Comparison of ENCODE assay signal across 16 cellular contexts in the genomic region with DNA sequence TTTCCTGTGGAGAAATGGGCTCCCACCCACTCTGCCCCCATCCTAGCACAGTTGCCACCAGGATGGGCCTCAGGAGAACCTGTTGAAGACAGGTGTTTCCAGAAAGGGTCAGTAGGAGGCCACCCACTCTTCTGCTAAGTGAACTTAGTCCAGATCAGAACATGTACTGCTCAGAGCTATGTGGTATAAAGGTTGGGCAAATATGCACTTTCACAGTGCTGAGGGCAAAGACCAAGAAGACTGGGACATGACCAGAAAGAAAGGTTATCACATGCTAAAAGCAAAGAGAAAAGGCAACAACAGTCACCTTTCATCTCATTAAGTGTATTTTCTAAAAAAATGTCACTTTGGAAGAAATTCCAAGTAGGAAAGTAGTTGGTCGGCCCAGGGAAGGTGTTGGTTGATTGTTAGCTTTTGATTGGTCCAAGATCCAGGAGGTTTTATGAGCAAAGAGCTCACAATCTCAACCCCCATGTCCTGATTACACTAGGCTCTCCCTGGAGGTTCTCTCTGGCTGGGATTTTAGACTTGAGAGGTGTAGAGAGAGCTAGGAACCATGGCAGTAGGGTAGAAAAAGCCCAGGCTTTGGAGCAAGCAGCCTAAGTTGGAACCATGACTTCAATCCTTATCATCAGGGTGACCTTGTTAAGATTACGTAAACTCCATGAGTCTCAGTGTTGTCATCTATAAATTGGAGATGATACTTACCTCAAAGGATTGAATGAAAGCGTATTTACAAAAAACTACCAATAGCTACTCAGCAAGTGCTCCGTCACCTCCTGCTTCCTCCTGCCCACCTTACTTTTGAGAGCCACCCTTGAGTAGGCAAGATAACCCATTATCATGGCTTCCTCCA.
DNase-seq lines count a peak whose midpoint lies in the region; ATAC-seq and TF ChIP-seq lines count a peak whose summit lies in the region.
"Had no signal": no experiment of that assay in that cellular context is flagged by ENCODE, and none has a peak within 500 bp of the region (broad histone marks: within the 10 kb centered on the region; RNA-seq: fewer than 3 reads in every experiment).

No MANE protein-coding gene starts in this region.

- 91% methylated on average over 4 of the region's 4 CpGs for WGBS in prostate gland

- H2AFZ ChIP-seq in fibroblast of lung (ENCODE audit: low read length) (no peak overlapping the region), MM.1S (ENCODE audit: low read length) (no peak overlapping the region)

- H3K4me3 ChIP-seq in adipocyte (ENCODE audit: low read length) = peak overlapping the region; percentile 7
- H3K4me3 ChIP-seq in fibroblast of lung (replicated peaks in 1 of 4; ENCODE audit: control extremely low read depth in 1 of 4, insufficient read depth in 1 of 4, low read depth in 3 of 4, low read length in 4 of 4) = no peak overlapping the region
- H3K4me3 ChIP-seq in prostate gland = no peak overlapping the region
- no peak overlapping the region for H3K4me3 ChIP-seq in uterus
- H3K4me3 ChIP-seq in MM.1S (ENCODE audit: low read length) = no peak overlapping the region

- intact Hi-C loops in prostate gland (cut with DNase I) = loop anchor here (2.0 kb wide), 1 partner anchor 144 kb away; no protein-coding TSS in a partner anchor
- intact Hi-C loops in uterus (cut with DNase I; ENCODE audit: low total_unique reads) = no loop called here

- H3K9me3 ChIP-seq in adipocyte (ENCODE audit: control insufficient read depth, low read length) (no peaks in the 10 kb centered on the region), fibroblast of lung (ENCODE audit: control insufficient read depth, insufficient read depth, low read depth, low read length) (no peaks in the 10 kb centered on the region), prostate gland (no peaks in the 10 kb centered on the region), uterus (no peaks in the 10 kb centered on the region), MM.1S (replicated peaks; ENCODE audit: insufficient read depth, low read length) (no peaks in the 10 kb centered on the region)

- peaks cover 27% of the 10 kb centered on the region for H3K4me1 ChIP-seq in adipocyte (ENCODE audit: control insufficient read depth, insufficient read depth, low read length)
- H3K4me1 ChIP-seq in fibroblast of lung (ENCODE audit: control insufficient read depth, extremely low read depth, insufficient read depth, low read length) = no peaks in the 10 kb centered on the region
- no peaks in the 10 kb centered on the region for H3K4me1 ChIP-seq in prostate gland (replicated peaks)
- H3K4me1 ChIP-seq in uterus = no peaks in the 10 kb centered on the region
- no peaks in the 10 kb centered on the region for H3K4me1 ChIP-seq in MM.1S (ENCODE audit: low read length)

- H3K27ac ChIP-seq in fibroblast of lung (ENCODE audit: insufficient read depth, low read length) (no peak overlapping the region), prostate gland (peak overlapping the region; percentile 58 to 65), uterus (peak overlapping the region; percentile 57 to 83), MM.1S (ENCODE audit: low read length) (no peak overlapping the region)

- H3K79me2 ChIP-seq in fibroblast of lung (ENCODE audit: control insufficient read depth, insufficient read depth, low read length) (no peaks in the 10 kb centered on the region), MM.1S (ENCODE audit: low read length) (no peaks in the 10 kb centered on the region)

- no peak for ATAC-seq in GM19467 (IDR thresholded peaks at IDR 0.05; ENCODE audit: unreplicated experiment)
- ATAC-seq: activated CD8-positive, alpha-beta T cell treated with anti-CD3 and anti-CD28 coated beads for 36 hours had no signal

- TF ChIP-seq CTCF in fibroblast of lung (conservative IDR thresholded peaks at IDR 0.05 in 1 of 2, IDR thresholded peaks at IDR 0.05 in 1 of 2; ENCODE audit: low read depth in 1 of 2, low read length in 2 of 2) = no peak
- no peak for TF ChIP-seq CTCF in prostate gland (IDR thresholded peaks at IDR 0.05)
- no peak for TF ChIP-seq CTCF in uterus (IDR thresholded peaks at IDR 0.05)
- no peak for TF ChIP-seq CTCF in MM.1S (IDR thresholded peaks at IDR 0.05; ENCODE audit: low read length)

- H3K9me2 ChIP-seq in MM.1S (replicated peaks; ENCODE audit: insufficient read depth, low read length) = no peaks in the 10 kb centered on the region

- H3K36me3 ChIP-seq in adipocyte (ENCODE audit: control insufficient read depth, insufficient read depth, low read length, severe bottlenecking) = no peaks in the 10 kb centered on the region
- no peaks in the 10 kb centered on the region for H3K36me3 ChIP-seq in fibroblast of lung (ENCODE audit: control insufficient read depth, insufficient read depth, low read length)
- H3K36me3 ChIP-seq in prostate gland = no peaks in the 10 kb centered on the region
- H3K36me3 ChIP-seq in uterus = no peaks in the 10 kb centered on the region
- H3K36me3 ChIP-seq in MM.1S (replicated peaks; ENCODE audit: insufficient read depth, low read length) = no peaks in the 10 kb centered on the region

- H3F3A ChIP-seq in MM.1S (ENCODE audit: insufficient read depth, low read length) = no peaks in the 10 kb centered on the region

- DNase-seq in adipocyte (ENCODE audit: low read depth) = no peak
- DNase-seq in fibroblast of lung (ENCODE audit: low read depth in 2 of 2) = no peak
- DNase-seq in prostate gland (ENCODE audit: low spot score) = no peak
- no peak for DNase-seq in uterus
- no peak for DNase-seq in NCI-H1436 (lab: John Stamatoyannopoulos, UW)
- DNase-seq in MM.1S = no peak
- DNase-seq: activated CD8-positive, alpha-beta T cell treated with anti-CD3 and anti-CD28 coated beads for 36 hours; CD4-positive, alpha-beta memory T cell; central memory CD4-positive, alpha-beta T cell; GDM1; NCI-H1417 treated with DMSO at 0.1 percent for 48 hours; NCI-H524; retina; RPMI8226; stimulated activated CD4-positive, alpha-beta T cell treated with anti-CD3 and anti-CD28 coated beads, Interleukin-15, amount 100 ng/mL, for 24 hours had no signal

- no peaks in the 10 kb centered on the region for H3K27me3 ChIP-seq in adipocyte (replicated peaks; ENCODE audit: control insufficient read depth, insufficient read depth, low read length)
- no peaks in the 10 kb centered on the region for H3K27me3 ChIP-seq in fibroblast of lung (ENCODE audit: control insufficient read depth, insufficient read depth, low read length)
- no peaks in the 10 kb centered on the region for H3K27me3 ChIP-seq in prostate gland (replicated peaks; ENCODE audit: insufficient read depth)
- no peaks in the 10 kb centered on the region for H3K27me3 ChIP-seq in uterus
- H3K27me3 ChIP-seq in MM.1S (replicated peaks; ENCODE audit: insufficient read depth, low read length) = no peaks in the 10 kb centered on the region

- H3K4me2 ChIP-seq in fibroblast of lung (ENCODE audit: extremely low read depth, insufficient read depth, low read length) (peak overlapping the region; percentile 23), MM.1S (ENCODE audit: low read depth, low read length) (no peak overlapping the region)

- H4K20me1 ChIP-seq in fibroblast of lung (ENCODE audit: control insufficient read depth, extremely low read depth, insufficient read depth, low read length) = no peaks in the 10 kb centered on the region
- no peaks in the 10 kb centered on the region for H4K20me1 ChIP-seq in MM.1S (ENCODE audit: insufficient read depth, low read length)

- TF ChIP-seq POLR2A in prostate gland (IDR thresholded peaks at IDR 0.05) (no peak), uterus (IDR thresholded peaks at IDR 0.05) (no peak)

- H3K9ac ChIP-seq in adipocyte (ENCODE audit: low read length) = peak overlapping the region; percentile 50
- H3K9ac ChIP-seq in fibroblast of lung (ENCODE audit: insufficient read depth, low read length) = no peak overlapping the region
- no peak overlapping the region for H3K9ac ChIP-seq in MM.1S (ENCODE audit: low read length)

Comparison
In these comparisons a context has a peak if more than half of its experiments do, and no peak if none do; other contexts are left out.
1. H3K27ac ChIP-seq: peak in prostate gland (2 of 2) and uterus (2 of 2); none in fibroblast of lung (single experiment) and MM.1S (single experiment).